11 cellular contexts compared by ENCODE assay signal in the genomic region with DNA sequence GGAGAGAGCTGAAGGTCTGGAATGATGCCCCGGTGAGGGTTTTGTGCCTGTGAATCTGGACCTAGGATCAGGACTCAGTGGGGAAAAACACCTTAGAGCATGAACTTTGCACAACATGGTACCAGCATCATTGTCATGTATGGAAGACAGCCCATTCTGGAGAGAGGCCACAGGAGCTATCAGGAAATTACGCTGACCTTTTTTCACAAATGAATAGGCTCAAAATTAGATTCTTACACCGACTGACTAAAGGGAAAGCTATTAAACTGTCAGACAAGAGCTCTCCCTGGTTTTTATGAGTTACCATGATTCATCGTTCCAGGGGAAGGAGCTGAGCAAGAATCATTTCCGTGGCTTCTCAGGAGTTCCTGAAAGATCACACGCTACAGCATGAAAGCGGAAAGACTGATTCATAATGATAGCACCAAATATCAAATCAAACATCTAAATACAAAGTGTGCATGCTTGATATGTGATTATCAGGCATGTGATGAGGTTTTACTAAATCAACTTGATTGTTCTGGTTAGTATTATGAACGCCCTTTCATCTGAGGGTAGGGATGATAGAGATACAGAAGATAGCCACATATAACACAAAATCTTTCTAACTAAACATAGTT.
DNase-seq lines count a peak whose midpoint lies in the region; ATAC-seq and TF ChIP-seq lines count a peak whose summit lies in the region.
"Had no signal": no experiment of that assay in that cellular context is flagged by ENCODE, and none has a peak within 500 bp of the region (broad histone marks: within the 10 kb centered on the region; RNA-seq: fewer than 3 reads in every experiment).

No MANE protein-coding gene starts in this region.

- no peak overlapping the region for H3K4me3 ChIP-seq in fibroblast of pulmonary artery (replicated peaks; ENCODE audit: low read depth, low read length)
- H3K4me3 ChIP-seq: GM23338 had no signal

- H3K27me3 Mint-ChIP-seq in natural killer cell treated with Interleukin-12 subunit alpha and Interleukin-12 subunit beta and Interleukin-15 and Interleukin-18, amount 100 ng/mL, for 72 hours = peaks cover 0 to 9% of the 10 kb centered on the region in 2 donors
- H3K27me3 Mint-ChIP-seq in natural killer cell (ENCODE audit: low read depth in 2 of 2) = peaks cover 3 to 7% of the 10 kb centered on the region in 2 donors
- peaks cover 2% of the 10 kb centered on the region for H3K27me3 Mint-ChIP-seq in T-helper 2 cell treated with Interferon-gamma antibody and Interleukin-4, amounts not matched to agents 5 μg/mL and 100 μg/mL, for 36 hours (ENCODE audit: low read depth)

- no peak for DNase-seq in natural killer cell treated with Interleukin-12 subunit alpha and Interleukin-12 subunit beta and Interleukin-15 and Interleukin-18, amount 100 ng/mL, for 72 hours (ENCODE audit: low spot score)
- no peak for DNase-seq in natural killer cell
- DNase-seq in T-helper 2 cell treated with Interferon-gamma antibody and Interleukin-4, amounts not matched to agents 5 μg/mL and 100 μg/mL, for 36 hours (ENCODE audit: low spot score) = peak; percentile 58
- peak; percentile 85 for DNase-seq in fibroblast of pulmonary artery (ENCODE audit: low read depth)
- peak; percentile 98 for DNase-seq in stromal cell of bone marrow (ENCODE audit: low read depth)
- DNase-seq in COLO668 (lab: John Stamatoyannopoulos, UW; ENCODE audit: unreplicated experiment) = no peak
- no peak for DNase-seq in NCI-H774 (lab: John Stamatoyannopoulos, UW)
- no peak for DNase-seq in Right ventricle myocardium superior
- DNase-seq: DND-41, NCI-H2171 treated with DMSO at 0.1 percent for 48 hours had no signal

- peaks cover 10% of the 10 kb centered on the region for H3K36me3 Mint-ChIP-seq in natural killer cell treated with Interleukin-12 subunit alpha and Interleukin-12 subunit beta and Interleukin-15 and Interleukin-18, amount 100 ng/mL, for 72 hours
- H3K36me3 Mint-ChIP-seq in natural killer cell = no peaks in the 10 kb centered on the region
- no peaks in the 10 kb centered on the region for H3K36me3 Mint-ChIP-seq in T-helper 2 cell treated with Interferon-gamma antibody and Interleukin-4, amounts not matched to agents 5 μg/mL and 100 μg/mL, for 36 hours (ENCODE audit: low read depth)

- H3K4me3 Mint-ChIP-seq in natural killer cell treated with Interleukin-12 subunit alpha and Interleukin-12 subunit beta and Interleukin-15 and Interleukin-18, amount 100 ng/mL, for 72 hours = peak overlapping the region; percentile 38
- H3K4me3 Mint-ChIP-seq in natural killer cell = no peak overlapping the region
- peak overlapping the region; percentile 37 for H3K4me3 Mint-ChIP-seq in T-helper 2 cell treated with Interferon-gamma antibody and Interleukin-4, amounts not matched to agents 5 μg/mL and 100 μg/mL, for 36 hours
- H3K4me3 Mint-ChIP-seq: GM23338 had no signal

- intact Hi-C loops in natural killer cell (cut with micrococcal nuclease) (no loop called here), Right ventricle myocardium superior (cut with DNase I) (no loop called here)

- peaks cover 5% of the 10 kb centered on the region for H3K9me3 Mint-ChIP-seq in natural killer cell treated with Interleukin-12 subunit alpha and Interleukin-12 subunit beta and Interleukin-15 and Interleukin-18, amount 100 ng/mL, for 72 hours
- H3K9me3 Mint-ChIP-seq in natural killer cell = no peaks in the 10 kb centered on the region
- no peaks in the 10 kb centered on the region for H3K9me3 Mint-ChIP-seq in T-helper 2 cell treated with Interferon-gamma antibody and Interleukin-4, amounts not matched to agents 5 μg/mL and 100 μg/mL, for 36 hours
- H3K9me3 Mint-ChIP-seq: GM23338 had no signal

- peak; percentile 52 to 82 for ATAC-seq in natural killer cell treated with Interleukin-12 subunit alpha and Interleukin-12 subunit beta and Interleukin-15 and Interleukin-18, amount 100 ng/mL, for 72 hours
- no peak for ATAC-seq in natural killer cell
- ATAC-seq in Right ventricle myocardium superior (ENCODE audit: poor library complexity) = no peak
- ATAC-seq: GM23338 had no signal

- peak overlapping the region in 1 of 2 donors; percentile 21 for H3K27ac Mint-ChIP-seq in natural killer cell treated with Interleukin-12 subunit alpha and Interleukin-12 subunit beta and Interleukin-15 and Interleukin-18, amount 100 ng/mL, for 72 hours
- H3K27ac Mint-ChIP-seq in natural killer cell = no peak overlapping the region
- no peak overlapping the region for H3K27ac Mint-ChIP-seq in T-helper 2 cell treated with Interferon-gamma antibody and Interleukin-4, amounts not matched to agents 5 μg/mL and 100 μg/mL, for 36 hours
- H3K27ac Mint-ChIP-seq: GM23338 had no signal

- TF ChIP-seq CTCF in natural killer cell (IDR thresholded peaks at IDR 0.05) (no peak), fibroblast of pulmonary artery (IDR thresholded peaks at IDR 0.05; ENCODE audit: low read length, missing control alignments) (no peak)

- peaks cover 5 to 19% of the 10 kb centered on the region in 2 donors for H3K4me1 Mint-ChIP-seq in natural killer cell treated with Interleukin-12 subunit alpha and Interleukin-12 subunit beta and Interleukin-15 and Interleukin-18, amount 100 ng/mL, for 72 hours (ENCODE audit: low read depth in 2 of 2)
- H3K4me1 Mint-ChIP-seq in natural killer cell = no peaks in the 10 kb centered on the region
- peaks cover 20% of the 10 kb centered on the region for H3K4me1 Mint-ChIP-seq in T-helper 2 cell treated with Interferon-gamma antibody and Interleukin-4, amounts not matched to agents 5 μg/mL and 100 μg/mL, for 36 hours (ENCODE audit: low read depth)

Comparison
In these comparisons a context has a peak if more than half of its experiments do, and no peak if none do; other contexts are left out.
1. ATAC-seq: peak in natural killer cell treated with Interleukin-12 subunit alpha and Interleukin-12 subunit beta and Interleukin-15 and Interleukin-18, amount 100 ng/mL, for 72 hours (2 of 2); none in natural killer cell (0 of 3) and Right ventricle myocardium superior (single experiment).
2. DNase-seq: peak in T-helper 2 cell treated with Interferon-gamma antibody and Interleukin-4, amounts not matched to agents 5 μg/mL and 100 μg/mL, for 36 hours (single experiment), fibroblast of pulmonary artery (single experiment) and stromal cell of bone marrow (single experiment); none in natural killer cell treated with Interleukin-12 subunit alpha and Interleukin-12 subunit beta and Interleukin-15 and Interleukin-18, amount 100 ng/mL, for 72 hours (single experiment), natural killer cell (single experiment), COLO668 (single experiment), NCI-H774 (single experiment) and Right ventricle myocardium superior (single experiment).